15 cellular contexts compared by ENCODE assay signal in genomic region chr16:2529961-2530628, GRCh38. TPM values are rescaled to one million over a fixed set of nuclear protein-coding genes. Genes with fewer than 3 reads are reported as not detected.
DNase-seq lines count a peak whose midpoint lies in the region; ATAC-seq and TF ChIP-seq lines count a peak whose summit lies in the region.
"Had no signal": no experiment of that assay in that cellular context is flagged by ENCODE, and none has a peak within 500 bp of the region (broad histone marks: within the 10 kb centered on the region; RNA-seq: fewer than 3 reads in every experiment).

No MANE protein-coding gene starts in this region.

- no peak overlapping the region for H3K4me3 ChIP-seq in fibroblast of lung (replicated peaks in 1 of 4; ENCODE audit: control extremely low read depth in 1 of 4, insufficient read depth in 1 of 4, low read depth in 3 of 4, low read length in 4 of 4)
- H3K4me3 ChIP-seq: esophagus muscularis mucosa, lower lobe of right lung, upper lobe of left lung had no signal

- H3K27ac Mint-ChIP-seq in activated CD8-positive, alpha-beta T cell treated with anti-CD3 and anti-CD28 coated beads, Interleukin-2, amount 10 ng/mL, durations not matched to agents 7 days and 5 days = peak overlapping the region; percentile 100
- no peak overlapping the region for H3K27ac Mint-ChIP-seq in activated CD8-positive, alpha-beta T cell treated with anti-CD3 and anti-CD28 coated beads for 36 hours
- H3K27ac Mint-ChIP-seq in T-cell (peak overlapping the region in 1 of 2 donors; percentile 74), osteocyte (ENCODE audit: unreplicated experiment) (peak overlapping the region; percentile 27)
- H3K27ac Mint-ChIP-seq: activated naive CD4-positive, alpha-beta T cell treated with anti-CD3 and anti-CD28 coated beads, Interleukin-2, amount 50 U/mL, for 24 hours had no signal

- H3K4me1 ChIP-seq in fibroblast of lung (ENCODE audit: control insufficient read depth, extremely low read depth, insufficient read depth, low read length) = peaks cover 8% of the 10 kb centered on the region

- peaks cover 26% of the 10 kb centered on the region for H3K4me1 Mint-ChIP-seq in activated CD8-positive, alpha-beta T cell treated with anti-CD3 and anti-CD28 coated beads, Interleukin-2, amount 10 ng/mL, durations not matched to agents 7 days and 5 days (ENCODE audit: low read depth)
- peaks cover 12% of the 10 kb centered on the region for H3K4me1 Mint-ChIP-seq in activated CD8-positive, alpha-beta T cell treated with anti-CD3 and anti-CD28 coated beads for 36 hours (ENCODE audit: low read depth)
- H3K4me1 Mint-ChIP-seq in T-cell (peaks cover 14 to 19% (median 19%) of the 10 kb centered on the region in 3 donors), osteocyte (ENCODE audit: unreplicated experiment) (peaks cover 15% of the 10 kb centered on the region)

- intact Hi-C loops in activated CD8-positive, alpha-beta T cell treated with anti-CD3 and anti-CD28 coated beads for 36 hours (cut with micrococcal nuclease) = loop anchor here (10.0 kb wide), 1 partner anchor 55 kb away; no protein-coding TSS in a partner anchor

- H4K20me1 ChIP-seq in fibroblast of lung (ENCODE audit: control insufficient read depth, extremely low read depth, insufficient read depth, low read length) = no peaks in the 10 kb centered on the region

- H2AFZ ChIP-seq in fibroblast of lung (ENCODE audit: low read length) = no peak overlapping the region

- POLR2A ChIA-PET in activated CD8-positive, alpha-beta T cell treated with anti-CD3 and anti-CD28 coated beads, Interleukin-2, amount 10 ng/mL, durations not matched to agents 7 days and 5 days (lab: Charles Lee) = interaction anchor here (1.1 to 3.7 kb wide), 3 partner anchors 10 to 16 kb away, joined by 4 to 48 read pairs (median 5); partner anchors contain the start of gene AMDHD2
- POLR2A ChIA-PET in activated CD8-positive, alpha-beta T cell treated with anti-CD3 and anti-CD28 coated beads for 36 hours (lab: Charles Lee) = interaction anchor here (3.4 to 3.7 kb wide), 2 partner anchors 9 to 376 kb away, joined by 13 to 67 read pairs; partner anchors contain the start of gene AMDHD2
- POLR2A ChIA-PET in T-cell (lab: Charles Lee) = interaction anchor here in 1 of 2 donors (1.2 kb wide), 1 partner anchor 10 kb away, joined by 7 read pairs; the partner anchor contains the start of gene AMDHD2

- H3K36me3 Mint-ChIP-seq in activated CD8-positive, alpha-beta T cell treated with anti-CD3 and anti-CD28 coated beads, Interleukin-2, amount 10 ng/mL, durations not matched to agents 7 days and 5 days (ENCODE audit: low read depth) = peaks cover 10% of the 10 kb centered on the region
- peaks cover 4% of the 10 kb centered on the region for H3K36me3 Mint-ChIP-seq in activated CD8-positive, alpha-beta T cell treated with anti-CD3 and anti-CD28 coated beads for 36 hours (ENCODE audit: low read depth)
- H3K36me3 Mint-ChIP-seq in T-cell = peaks cover 2% of the 10 kb centered on the region
- H3K36me3 Mint-ChIP-seq in osteocyte (ENCODE audit: unreplicated experiment) = peaks cover 7% of the 10 kb centered on the region
- H3K36me3 Mint-ChIP-seq: activated naive CD4-positive, alpha-beta T cell treated with anti-CD3 and anti-CD28 coated beads, Interleukin-2, amount 50 U/mL, for 24 hours had no signal

- H3K4me3 Mint-ChIP-seq in activated CD8-positive, alpha-beta T cell treated with anti-CD3 and anti-CD28 coated beads, Interleukin-2, amount 10 ng/mL, durations not matched to agents 7 days and 5 days = no peak overlapping the region
- H3K4me3 Mint-ChIP-seq in activated CD8-positive, alpha-beta T cell treated with anti-CD3 and anti-CD28 coated beads for 36 hours = no peak overlapping the region
- H3K4me3 Mint-ChIP-seq in T-cell (peak overlapping the region in 2 of 3 donors; percentile 53 to 96), osteocyte (ENCODE audit: unreplicated experiment) (no peak overlapping the region)
- H3K4me3 Mint-ChIP-seq: activated naive CD4-positive, alpha-beta T cell treated with anti-CD3 and anti-CD28 coated beads, Interleukin-2, amount 50 U/mL, for 24 hours had no signal

- no peak for TF ChIP-seq CTCF in activated CD8-positive, alpha-beta T cell treated with anti-CD3 and anti-CD28 coated beads for 36 hours (IDR thresholded peaks at IDR 0.05)
- no peak for TF ChIP-seq CTCF in fibroblast of lung (conservative IDR thresholded peaks at IDR 0.05 in 1 of 2, IDR thresholded peaks at IDR 0.05 in 1 of 2; ENCODE audit: low read depth in 1 of 2, low read length in 2 of 2)
- no peak for TF ChIP-seq CTCF in osteocyte (IDR thresholded peaks at IDR 0.05)

- CTCF ChIA-PET in activated CD8-positive, alpha-beta T cell treated with anti-CD3 and anti-CD28 coated beads, Interleukin-2, amount 10 ng/mL, durations not matched to agents 7 days and 5 days (lab: Charles Lee) = no interaction called here
- CTCF ChIA-PET in activated CD8-positive, alpha-beta T cell treated with anti-CD3 and anti-CD28 coated beads for 36 hours (lab: Charles Lee) = no interaction called here
- CTCF ChIA-PET in T-cell (lab: Charles Lee) = no interaction called here

- peaks cover 29% of the 10 kb centered on the region for H3K36me3 ChIP-seq in fibroblast of lung (ENCODE audit: control insufficient read depth, insufficient read depth, low read length)

- H3K79me2 ChIP-seq in fibroblast of lung (ENCODE audit: control insufficient read depth, insufficient read depth, low read length) = no peaks in the 10 kb centered on the region

- no peak for DNase-seq in activated CD8-positive, alpha-beta T cell treated with anti-CD3 and anti-CD28 coated beads, Interleukin-2, amount 10 ng/mL, durations not matched to agents 7 days and 5 days
- no peak for DNase-seq in activated CD8-positive, alpha-beta T cell treated with anti-CD3 and anti-CD28 coated beads for 36 hours
- no peak for DNase-seq in T-cell
- DNase-seq in fibroblast of lung (ENCODE audit: low read depth in 2 of 2) = no peak
- DNase-seq in osteocyte (ENCODE audit: extremely low spot score, unreplicated experiment) = no peak
- no peak for DNase-seq in AG08395 (ENCODE audit: low spot score)
- no peak for DNase-seq in Ammon's horn (ENCODE audit: low spot score)
- DNase-seq in NCI-H2227 treated with DMSO at 0.1 percent for 48 hours (lab: John Stamatoyannopoulos, UW) = no peak
- DNase-seq: activated CD4-positive, alpha-beta T cell treated with anti-CD3 and anti-CD28 coated beads for 4 hours; lower lobe of right lung; stimulated activated CD4-positive, alpha-beta T cell treated with anti-CD3 and anti-CD28 coated beads, Interleukin-15, amount 100 ng/mL, for 24 hours had no signal

- peak overlapping the region; percentile 13 for H3K27ac ChIP-seq in fibroblast of lung (ENCODE audit: insufficient read depth, low read length)

- H3K27me3 ChIP-seq in fibroblast of lung (ENCODE audit: control insufficient read depth, insufficient read depth, low read length) = no peaks in the 10 kb centered on the region
- H3K27me3 ChIP-seq: esophagus muscularis mucosa, upper lobe of left lung had no signal

- no peaks in the 10 kb centered on the region for H3K9me3 Mint-ChIP-seq in activated CD8-positive, alpha-beta T cell treated with anti-CD3 and anti-CD28 coated beads, Interleukin-2, amount 10 ng/mL, durations not matched to agents 7 days and 5 days (ENCODE audit: insufficient read depth)
- H3K9me3 Mint-ChIP-seq in activated CD8-positive, alpha-beta T cell treated with anti-CD3 and anti-CD28 coated beads for 36 hours = no peaks in the 10 kb centered on the region
- H3K9me3 Mint-ChIP-seq in T-cell (no peaks in the 10 kb centered on the region), osteocyte (ENCODE audit: unreplicated experiment) (no peaks in the 10 kb centered on the region)
- H3K9me3 Mint-ChIP-seq: activated naive CD4-positive, alpha-beta T cell treated with anti-CD3 and anti-CD28 coated beads, Interleukin-2, amount 50 U/mL, for 24 hours had no signal

- no peak for ATAC-seq in activated CD8-positive, alpha-beta T cell treated with anti-CD3 and anti-CD28 coated beads, Interleukin-2, amount 10 ng/mL, durations not matched to agents 7 days and 5 days
- no peak for ATAC-seq in activated CD8-positive, alpha-beta T cell treated with anti-CD3 and anti-CD28 coated beads for 36 hours
- ATAC-seq in T-cell (replicated peaks in 1 of 4) = no peak
- ATAC-seq: lower lobe of right lung had no signal

- H3K4me2 ChIP-seq in fibroblast of lung (ENCODE audit: extremely low read depth, insufficient read depth, low read length) = no peak overlapping the region

- H3K27me3 Mint-ChIP-seq in activated CD8-positive, alpha-beta T cell treated with anti-CD3 and anti-CD28 coated beads, Interleukin-2, amount 10 ng/mL, durations not matched to agents 7 days and 5 days (ENCODE audit: low read depth) = no peaks in the 10 kb centered on the region
- no peaks in the 10 kb centered on the region for H3K27me3 Mint-ChIP-seq in activated CD8-positive, alpha-beta T cell treated with anti-CD3 and anti-CD28 coated beads for 36 hours
- H3K27me3 Mint-ChIP-seq in T-cell (no peaks in the 10 kb centered on the region), osteocyte (ENCODE audit: unreplicated experiment) (no peaks in the 10 kb centered on the region)
- H3K27me3 Mint-ChIP-seq: activated naive CD4-positive, alpha-beta T cell treated with anti-CD3 and anti-CD28 coated beads, Interleukin-2, amount 50 U/mL, for 24 hours had no signal

- no peak overlapping the region for H3K9ac ChIP-seq in fibroblast of lung (ENCODE audit: insufficient read depth, low read length)

- H3K9me3 ChIP-seq in fibroblast of lung (ENCODE audit: control insufficient read depth, insufficient read depth, low read depth, low read length) = no peaks in the 10 kb centered on the region
- H3K9me3 ChIP-seq: esophagus muscularis mucosa, lower lobe of right lung, upper lobe of left lung had no signal

RNA-seq across cellular contexts. Expression of gene CEMP1, which starts 1.1 kb away (rescaled TPM):
- total RNA-seq in activated CD8-positive, alpha-beta T cell treated with anti-CD3 and anti-CD28 coated beads, Interleukin-2, amount 10 ng/mL, durations not matched to agents 7 days and 5 days = not detected
- not detected for total RNA-seq in activated CD8-positive, alpha-beta T cell treated with anti-CD3 and anti-CD28 coated beads for 36 hours
- total RNA-seq in T-cell = 1 to 10 TPM in 3 of 5 donors, under 1 TPM in 1, not detected in 1; 0.26 to 3.1 (median 1.1) TPM
- total RNA-seq in fibroblast of lung = not detected in 2 replicates
- polyA plus RNA-seq in fibroblast of lung = not detected in 2 replicates
- 1.8 and 2.1 TPM in 2 replicates for polyA plus RNA-seq in fibroblast of lung (2012)
- not detected in 2 replicates for polyA minus RNA-seq in fibroblast of lung (ENCODE audit: low replicate concordance)
- not detected in 2 replicates for total RNA-seq in osteocyte
- total RNA-seq: esophagus muscularis mucosa, posterior vena cava had no signal

RNA-seq across cellular contexts. Expression of gene PDPK1, which starts 7.7 kb away (rescaled TPM):
- 10 to 100 TPM; 41.2 to 49.6 TPM for total RNA-seq in activated CD8-positive, alpha-beta T cell treated with anti-CD3 and anti-CD28 coated beads, Interleukin-2, amount 10 ng/mL, durations not matched to agents 7 days and 5 days
- 10 to 100 TPM; 32.4 to 33.9 TPM for total RNA-seq in activated CD8-positive, alpha-beta T cell treated with anti-CD3 and anti-CD28 coated beads for 36 hours
- total RNA-seq in T-cell (10 to 100 TPM; 49.8 to 68.4 (median 67.3) TPM), fibroblast of lung (17.7 and 25.9 TPM in 2 replicates), osteocyte (44.9 and 45.8 TPM in 2 replicates)
- 30.7 and 32.1 TPM in 2 replicates for polyA plus RNA-seq in fibroblast of lung
- polyA plus RNA-seq in fibroblast of lung (2012) = 14.9 and 15.9 TPM in 2 replicates
- 22.7 and 30.4 TPM in 2 replicates for polyA minus RNA-seq in fibroblast of lung (ENCODE audit: low replicate concordance)

RNA-seq across cellular contexts. Expression of gene AMDHD2, which starts 9.9 kb away (rescaled TPM):
- total RNA-seq in activated CD8-positive, alpha-beta T cell treated with anti-CD3 and anti-CD28 coated beads, Interleukin-2, amount 10 ng/mL, durations not matched to agents 7 days and 5 days = 10 to 100 TPM; 54.0 to 58.5 TPM
- 10 to 100 TPM; 28.2 to 29.0 TPM for total RNA-seq in activated CD8-positive, alpha-beta T cell treated with anti-CD3 and anti-CD28 coated beads for 36 hours
- total RNA-seq in T-cell (100 to 1,000 TPM; 104 to 215 (median 122) TPM), fibroblast of lung (37.2 and 39.0 TPM in 2 replicates), osteocyte (52.5 and 56.6 TPM in 2 replicates)
- 10.8 and 12.6 TPM in 2 replicates for polyA plus RNA-seq in fibroblast of lung
- polyA plus RNA-seq in fibroblast of lung (2012) = 12.9 and 20.5 TPM in 2 replicates
- polyA minus RNA-seq in fibroblast of lung (ENCODE audit: low replicate concordance) = 13.3 and 19.2 TPM in 2 replicates

RNA-seq across cellular contexts. Expression of gene ATP6V0C, which starts 16.3 kb away (rescaled TPM):
- total RNA-seq in activated CD8-positive, alpha-beta T cell treated with anti-CD3 and anti-CD28 coated beads, Interleukin-2, amount 10 ng/mL, durations not matched to agents 7 days and 5 days = 100 to 1,000 TPM; 105 to 110 TPM
- total RNA-seq in activated CD8-positive, alpha-beta T cell treated with anti-CD3 and anti-CD28 coated beads for 36 hours = 10 to 100 TPM; 85.9 to 88.6 TPM
- total RNA-seq in T-cell (100 to 1,000 TPM; 122 to 161 (median 128) TPM), fibroblast of lung (5.1 and 11.2 TPM in 2 replicates), osteocyte (208 and 211 TPM in 2 replicates)
- 43.0 and 53.9 TPM in 2 replicates for polyA plus RNA-seq in fibroblast of lung
- polyA plus RNA-seq in fibroblast of lung (2012) = 209 and 298 TPM in 2 replicates
- polyA minus RNA-seq in fibroblast of lung (ENCODE audit: low replicate concordance) = 97.9 and 117 TPM in 2 replicates

RNA-seq across cellular contexts. Expression of gene TBC1D24, which starts 55.2 kb away (rescaled TPM):
- total RNA-seq in activated CD8-positive, alpha-beta T cell treated with anti-CD3 and anti-CD28 coated beads, Interleukin-2, amount 10 ng/mL, durations not matched to agents 7 days and 5 days = 10 to 100 TPM; 21.1 to 22.4 TPM
- total RNA-seq in activated CD8-positive, alpha-beta T cell treated with anti-CD3 and anti-CD28 coated beads for 36 hours = 10 to 100 TPM; 16.6 to 16.7 TPM
- total RNA-seq in T-cell (10 to 100 TPM in 3 of 5 donors, 1 to 10 TPM in 2; 8.3 to 22.2 (median 10.7) TPM), fibroblast of lung (8.5 and 10.9 TPM in 2 replicates), osteocyte (15.4 and 17.4 TPM in 2 replicates)
- 6.3 and 6.7 TPM in 2 replicates for polyA plus RNA-seq in fibroblast of lung
- polyA plus RNA-seq in fibroblast of lung (2012) = 7.5 and 8.3 TPM in 2 replicates
- 14.7 and 21.0 TPM in 2 replicates for polyA minus RNA-seq in fibroblast of lung (ENCODE audit: low replicate concordance)

Comparison
In these comparisons a context has a peak if more than half of its experiments do, and no peak if none do; other contexts are left out.
1. H3K4me3 Mint-ChIP-seq: peak in T-cell (2 of 3); none in activated CD8-positive, alpha-beta T cell treated with anti-CD3 and anti-CD28 coated beads, Interleukin-2, amount 10 ng/mL, durations not matched to agents 7 days and 5 days (single experiment), activated CD8-positive, alpha-beta T cell treated with anti-CD3 and anti-CD28 coated beads for 36 hours (single experiment) and osteocyte (single experiment).